In genomic region chr3:85342915-85343314, GRCh38 we compare ENCODE assay signal across 10 cellular contexts.
DNase-seq lines count a peak whose midpoint lies in the region; ATAC-seq and TF ChIP-seq lines count a peak whose summit lies in the region.
"Had no signal": no experiment of that assay in that cellular context is flagged by ENCODE, and none has a peak within 500 bp of the region (broad histone marks: within the 10 kb centered on the region; RNA-seq: fewer than 3 reads in every experiment).

No MANE protein-coding gene starts in this region.

- H3K27ac ChIP-seq in C4-2B (no peak overlapping the region), RWPE1 (no peak overlapping the region)
- H3K27ac ChIP-seq: parathyroid adenoma had no signal

- DNase-seq in RWPE1 (ENCODE audit: low spot score), result peak; percentile 1
- peak; percentile 17 for DNase-seq in iPS-NIHi11 (ENCODE audit: low spot score)
- no peak for DNase-seq in activated naive CD4-positive, alpha-beta T cell treated with anti-CD3 and anti-CD28 coated beads, Interleukin-2, amount 50 U/mL, for 16 hours
- DNase-seq: activated CD4-positive, alpha-beta T cell treated with anti-CD3 and anti-CD28 coated beads, Interleukin-2, amount 50 U/mL, for 1 hour had no signal

- CTCF ChIA-PET in RWPE1 (lab: Yijun Ruan, JAX), result no interaction called here

- ATAC-seq in HG02610 (IDR thresholded peaks at IDR 0.05; ENCODE audit: unreplicated experiment) (peak; percentile 57), GM21825 (IDR thresholded peaks at IDR 0.05; ENCODE audit: unreplicated experiment) (no peak), GM19395 (IDR thresholded peaks at IDR 0.05; ENCODE audit: unreplicated experiment) (no peak), HG03571 (IDR thresholded peaks at IDR 0.05; ENCODE audit: unreplicated experiment) (no peak)

- POLR2A ChIA-PET in RWPE1 (lab: Yijun Ruan, JAX; ENCODE audit: low non-redundant PET), result no interaction called here

- TF ChIP-seq CTCF in C4-2B (conservative IDR thresholded peaks at IDR 0.05) (peak; percentile 73), RWPE1 (conservative IDR thresholded peaks at IDR 0.05; ENCODE audit: low read depth) (0 out of 2 replicates have a peak, but pooled peaks have one; percentile 25)
